In genomic region chr4:10612476-10612875, GRCh38 we compare ENCODE assay signal across 35 cellular contexts.
"Had no signal": no experiment of that assay in that cellular context is flagged by ENCODE, and none has a peak within 500 bp of the region (broad histone marks: within the 10 kb centered on the region; RNA-seq: fewer than 3 reads in every experiment).

No MANE protein-coding gene starts in this region.

- H3K4me3 Mint-ChIP-seq: activated CD4-positive, alpha-beta memory T cell treated with anti-CD3 and anti-CD28 coated beads, Interleukin-2, amount 10 ng/mL, durations not matched to agents 7 days and 5 days; activated CD8-positive, alpha-beta memory T cell treated with anti-CD3 and anti-CD28 coated beads, Interleukin-2, amount 10 ng/mL, durations not matched to agents 7 days and 5 days; activated naive CD4-positive, alpha-beta T cell treated with anti-CD3 and anti-CD28 coated beads, Interleukin-2, amount 50 U/mL, for 24 hours; activated naive CD8-positive, alpha-beta T cell treated with anti-CD3 and anti-CD28 coated beads, Interleukin-2, amount 10 ng/mL, durations not matched to agents 7 days and 5 days; activated T-cell treated with anti-CD3 and anti-CD28 coated beads, Interleukin-2, amount 50 U/mL, for 72 hours had no signal

- H3K27ac ChIP-seq: ascending aorta, body of pancreas, PC-9, RWPE1, VCaP had no signal

- H3K4me1 ChIP-seq: ascending aorta, body of pancreas had no signal

- ATAC-seq: activated CD8-positive, alpha-beta memory T cell treated with anti-CD3 and anti-CD28 coated beads, Interleukin-2, amount 10 ng/mL, durations not matched to agents 7 days and 5 days; activated T-cell treated with anti-CD3 and anti-CD28 coated beads, Interleukin-2, amount 50 U/mL, for 72 hours; Right ventricle myocardium inferior had no signal

- H3K4me3 ChIP-seq: ascending aorta, body of pancreas, PC-9 had no signal

- H3K4me2 ChIP-seq: PC-9 had no signal

- H3K27ac Mint-ChIP-seq: activated CD4-positive, alpha-beta memory T cell treated with anti-CD3 and anti-CD28 coated beads, Interleukin-2, amount 10 ng/mL, durations not matched to agents 7 days and 5 days; activated CD8-positive, alpha-beta memory T cell treated with anti-CD3 and anti-CD28 coated beads, Interleukin-2, amount 10 ng/mL, durations not matched to agents 7 days and 5 days; activated naive CD4-positive, alpha-beta T cell treated with anti-CD3 and anti-CD28 coated beads, Interleukin-2, amount 50 U/mL, for 24 hours; activated naive CD8-positive, alpha-beta T cell treated with anti-CD3 and anti-CD28 coated beads, Interleukin-2, amount 10 ng/mL, durations not matched to agents 7 days and 5 days; activated T-cell treated with anti-CD3 and anti-CD28 coated beads, Interleukin-2, amount 50 U/mL, for 72 hours; activated T-helper 2 cell treated with anti-CD3 and anti-CD28 coated beads, Interferon-gamma antibody, Interleukin-2, Interleukin-4, amounts not matched to agents 10 μg/mL and 5 μg/mL and 100 μg/mL, durations not matched to agents 14 hours and 24 hours and 36 hours had no signal

- H2AFZ ChIP-seq: PC-9 had no signal

- H3K27me3 Mint-ChIP-seq: activated CD4-positive, alpha-beta memory T cell treated with anti-CD3 and anti-CD28 coated beads, Interleukin-2, amount 10 ng/mL, durations not matched to agents 7 days and 5 days; activated CD8-positive, alpha-beta memory T cell treated with anti-CD3 and anti-CD28 coated beads, Interleukin-2, amount 10 ng/mL, durations not matched to agents 7 days and 5 days; activated naive CD4-positive, alpha-beta T cell treated with anti-CD3 and anti-CD28 coated beads, Interleukin-2, amount 50 U/mL, for 24 hours had no signal

- H3K36me3 Mint-ChIP-seq: activated CD8-positive, alpha-beta memory T cell treated with anti-CD3 and anti-CD28 coated beads, Interleukin-2, amount 10 ng/mL, durations not matched to agents 7 days and 5 days; activated naive CD4-positive, alpha-beta T cell treated with anti-CD3 and anti-CD28 coated beads, Interleukin-2, amount 50 U/mL, for 24 hours; activated naive CD8-positive, alpha-beta T cell treated with anti-CD3 and anti-CD28 coated beads, Interleukin-2, amount 10 ng/mL, durations not matched to agents 7 days and 5 days had no signal

- H3K36me3 ChIP-seq: ascending aorta had no signal

- H3K27me3 ChIP-seq: ascending aorta, body of pancreas had no signal

- H3K9me3 Mint-ChIP-seq: activated CD4-positive, alpha-beta memory T cell treated with anti-CD3 and anti-CD28 coated beads, Interleukin-2, amount 10 ng/mL, durations not matched to agents 7 days and 5 days; activated naive CD4-positive, alpha-beta T cell treated with anti-CD3 and anti-CD28 coated beads, Interleukin-2, amount 50 U/mL, for 24 hours; activated naive CD8-positive, alpha-beta T cell treated with anti-CD3 and anti-CD28 coated beads, Interleukin-2, amount 10 ng/mL, durations not matched to agents 7 days and 5 days; activated T-helper 2 cell treated with anti-CD3 and anti-CD28 coated beads, Interferon-gamma antibody, Interleukin-2, Interleukin-4, amounts not matched to agents 10 μg/mL and 5 μg/mL and 100 μg/mL, durations not matched to agents 14 hours and 24 hours and 36 hours had no signal

- H3K4me1 Mint-ChIP-seq: activated CD4-positive, alpha-beta memory T cell treated with anti-CD3 and anti-CD28 coated beads, Interleukin-2, amount 10 ng/mL, durations not matched to agents 7 days and 5 days; activated CD8-positive, alpha-beta memory T cell treated with anti-CD3 and anti-CD28 coated beads, Interleukin-2, amount 10 ng/mL, durations not matched to agents 7 days and 5 days; activated naive CD4-positive, alpha-beta T cell treated with anti-CD3 and anti-CD28 coated beads, Interleukin-2, amount 50 U/mL, for 24 hours; activated naive CD8-positive, alpha-beta T cell treated with anti-CD3 and anti-CD28 coated beads, Interleukin-2, amount 10 ng/mL, durations not matched to agents 7 days and 5 days had no signal

- DNase-seq: activated CD4-positive, alpha-beta memory T cell treated with anti-CD3 and anti-CD28 coated beads, Interleukin-2, amount 10 ng/mL, durations not matched to agents 7 days and 5 days; activated CD4-positive, alpha-beta T cell treated with anti-CD3 and anti-CD28 coated beads for 1 hour; activated CD4-positive, alpha-beta T cell treated with anti-CD3 and anti-CD28 coated beads for 48 hours; activated CD4-positive, CD25-positive, alpha-beta regulatory T cell; activated CD8-positive, alpha-beta memory T cell treated with anti-CD3 and anti-CD28 coated beads for 24 hours; activated CD8-positive, alpha-beta memory T cell treated with anti-CD3 and anti-CD28 coated beads, Interleukin-2, amount 10 ng/mL, durations not matched to agents 7 days and 5 days; activated CD8-positive, alpha-beta memory T cell treated with anti-CD3 and anti-CD28 coated beads, Interleukin-2, amount 50 U/mL, for 48 hours; activated gamma-delta T cell; activated naive CD4-positive, alpha-beta T cell treated with Interleukin-2 at 50 U/mL for 16 hours; activated naive CD8-positive, alpha-beta T cell treated with anti-CD3 and anti-CD28 coated beads, Interleukin-2, amount 10 ng/mL, durations not matched to agents 7 days and 5 days; activated T-cell treated with anti-CD3 and anti-CD28 coated beads, Interleukin-2, amount 50 U/mL, for 72 hours; amygdala; body of pancreas; caudate nucleus; cerebellar nuclear complex; Karpas-422; NCI-H1105; NCI-H1417 treated with DMSO at 0.1 percent for 48 hours; NCI-H187 treated with DMSO at 0.1 percent for 48 hours; NCI-H2081; NCI-H226; NCI-H526; NCI-H748 treated with DMSO at 0.1 percent for 48 hours; NK-92 treated with Interleukin-12 subunit alpha and Interleukin-12 subunit beta, amount 100 ng/mL, for 24 hours; SIG-M5; T-helper 1 cell; T-helper 2 cell; T-helper 9 cell had no signal

- H3K9me3 ChIP-seq: ascending aorta, body of pancreas had no signal
